Comparison of ENCODE assay signal across 13 cellular contexts in the genomic region with DNA sequence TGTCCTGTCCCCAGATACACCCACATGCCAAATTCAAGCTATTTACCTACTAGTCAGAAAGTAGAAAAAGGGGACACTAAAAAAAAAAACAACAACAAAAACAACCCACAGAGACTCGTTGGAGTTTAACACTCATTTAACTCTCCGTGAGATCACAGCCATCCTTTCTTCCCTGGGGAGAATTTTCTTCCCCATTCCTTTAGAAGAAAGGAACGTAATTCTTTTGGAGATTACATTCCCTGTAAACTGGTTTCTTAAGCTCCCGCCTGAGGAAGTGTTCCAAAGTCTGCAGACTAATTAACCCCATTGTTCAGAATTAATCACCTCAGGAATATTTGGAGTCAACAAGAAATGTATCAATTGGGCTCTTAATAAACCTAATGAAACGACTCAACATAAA.
DNase-seq lines count a peak whose midpoint lies in the region; FAIRE-seq and TF ChIP-seq lines count a peak whose summit lies in the region.
"Had no signal": no experiment of that assay in that cellular context is flagged by ENCODE, and none has a peak within 500 bp of the region (broad histone marks: within the 10 kb centered on the region; RNA-seq: fewer than 3 reads in every experiment).

No MANE protein-coding gene starts in this region.

- no peak overlapping the region for H3K4me3 ChIP-seq in BLaER1
- H3K4me3 ChIP-seq in SK-N-MC, result peak overlapping the region; percentile 34; the same call in 1 of the 2 replicates
- peak overlapping the region; percentile 24 for H3K4me3 ChIP-seq in neural progenitor cell
- H3K4me3 ChIP-seq: GM12878 had no signal

- WGBS in H9 (ENCODE audit: extremely low coverage, insufficient read length, low lambda C conversion rate), result no CpG with 5 or more reads among the region's 5 CpGs

- TF ChIP-seq POLR2A in GM12891 (IDR thresholded peaks at IDR 0.05; ENCODE audit: low read depth, low read length), result no peak

- no peaks in the 10 kb centered on the region for H3K36me3 ChIP-seq in BLaER1
- no peaks in the 10 kb centered on the region for H3K36me3 ChIP-seq in SK-N-MC (ENCODE audit: insufficient read depth, low read length)
- no peaks in the 10 kb centered on the region for H3K36me3 ChIP-seq in neural progenitor cell

- no peak overlapping the region; a peak in 1 of 5 replicates for H3K4me3 Mint-ChIP-seq in H9
- no peak overlapping the region for H3K4me3 Mint-ChIP-seq in neural progenitor cell
- H3K4me3 Mint-ChIP-seq: CD4-positive, CD25-positive, alpha-beta regulatory T cell had no signal

- no peaks in the 10 kb centered on the region for H3K9me3 ChIP-seq in BLaER1
- no peaks in the 10 kb centered on the region for H3K9me3 ChIP-seq in H9 (ENCODE audit: control insufficient read depth, low read depth, low read length)
- H3K9me3 ChIP-seq in SK-N-MC (ENCODE audit: low read depth, low read length), result no peaks in the 10 kb centered on the region
- H3K9me3 ChIP-seq in neural progenitor cell (ENCODE audit: low read depth), result no peaks in the 10 kb centered on the region

- no peaks in the 10 kb centered on the region for H3K23me2 ChIP-seq in H9 (ENCODE audit: insufficient read length, low read depth, low read length, poor library complexity, severe bottlenecking)

- H3K23ac ChIP-seq in H9 (ENCODE audit: insufficient read length, low read depth, low read length), result no peak overlapping the region

- no peak overlapping the region for H4K5ac ChIP-seq in H9 (ENCODE audit: insufficient read length, low read depth, low read length)

- H4K20me1 ChIP-seq in BLaER1, result no peaks in the 10 kb centered on the region
- H4K20me1 ChIP-seq in H9 (ENCODE audit: control insufficient read depth, insufficient read depth, insufficient read length), result no peaks in the 10 kb centered on the region
- no peaks in the 10 kb centered on the region for H4K20me1 ChIP-seq in neural progenitor cell (ENCODE audit: low read depth)

- no peak overlapping the region for H2BK12ac ChIP-seq in H9 (ENCODE audit: insufficient read length, low read depth, low read length)

- no peaks in the 10 kb centered on the region for H3K27me3 ChIP-seq in BLaER1
- no peaks in the 10 kb centered on the region for H3K27me3 ChIP-seq in H9 (ENCODE audit: insufficient read depth, low read length)
- H3K27me3 ChIP-seq in neural progenitor cell, result no peaks in the 10 kb centered on the region

- H3K27ac Mint-ChIP-seq in H9, result peak overlapping the region in 2 of 3 experiments; percentile 69 to 78; a peak in 3 of 7 replicates
- no peak overlapping the region for H3K27ac Mint-ChIP-seq in neural progenitor cell
- H3K27ac Mint-ChIP-seq: CD4-positive, CD25-positive, alpha-beta regulatory T cell had no signal

- no peak overlapping the region for H3K18ac ChIP-seq in H9 (ENCODE audit: insufficient read length, low read depth, low read length)

- no peak overlapping the region for H2AK5ac ChIP-seq in H9 (ENCODE audit: insufficient read length, low read length)

- H3K4me1 ChIP-seq in BLaER1, result peaks cover 18% of the 10 kb centered on the region
- no peaks in the 10 kb centered on the region; the same call in 1 of the 2 replicates for H3K4me1 ChIP-seq in H9 (ENCODE audit: insufficient read depth, low read length)
- H3K4me1 ChIP-seq in neural progenitor cell, result peaks cover 33% of the 10 kb centered on the region

- DNase-seq in H9 (no peak), SK-N-MC (ENCODE audit: low read depth, low spot score) (no peak), neural progenitor cell (ENCODE audit: low spot score) (peak; percentile 89), GM12891 (ENCODE audit: insufficient read length, low spot score) (no peak), kidney glomerular epithelial cell (lab: John Stamatoyannopoulos, UW) (no peak)
- DNase-seq in activated T-cell treated with anti-CD3 and anti-CD28 coated beads, Interleukin-2, amount 50 U/mL, for 48 hours, result no peak
- DNase-seq: CD4-positive, CD25-positive, alpha-beta regulatory T cell; DMS 273 treated with DMSO at 0.1 percent for 48 hours had no signal

- no peak overlapping the region for H3K56ac ChIP-seq in H9 (ENCODE audit: insufficient read length, low read depth, low read length)

- H3K79me1 ChIP-seq in H9 (ENCODE audit: insufficient read depth, low read depth, low read length, poor library complexity, severe bottlenecking), result no peaks in the 10 kb centered on the region

- peak overlapping the region; percentile 31 for H3K4me2 ChIP-seq in BLaER1
- H3K4me2 ChIP-seq in H9 (ENCODE audit: insufficient read depth, insufficient read length, low read length), result no peak overlapping the region
- peak overlapping the region; percentile 74 for H3K4me2 ChIP-seq in neural progenitor cell
- H3K4me2 ChIP-seq: KMS-11 had no signal

- no peak overlapping the region for H4K91ac ChIP-seq in H9 (ENCODE audit: insufficient read length, low read depth, low read length)

- H3K4me1 Mint-ChIP-seq in H9 (peaks cover 21 to 32% of the 10 kb centered on the region in 2 experiments), neural progenitor cell (peaks cover 24% of the 10 kb centered on the region)
- H3K4me1 Mint-ChIP-seq: CD4-positive, CD25-positive, alpha-beta regulatory T cell had no signal

- no peaks in the 10 kb centered on the region for H3K36me3 Mint-ChIP-seq in H9 (ENCODE audit: insufficient read depth in 1 of 3, low read depth in 3 of 3)
- H3K36me3 Mint-ChIP-seq in neural progenitor cell, result no peaks in the 10 kb centered on the region
- H3K36me3 Mint-ChIP-seq: CD4-positive, CD25-positive, alpha-beta regulatory T cell had no signal

- H2BK120ac ChIP-seq in H9 (ENCODE audit: low read depth, low read length, poor library complexity, severe bottlenecking), result no peak overlapping the region

- H3K27ac ChIP-seq in BLaER1, result no peak overlapping the region
- no peak overlapping the region for H3K27ac ChIP-seq in H9 (ENCODE audit: insufficient read length, low read depth, low read length)
- H3K27ac ChIP-seq in SK-N-MC, result peak overlapping the region; percentile 47; the same call in 1 of the 2 replicates
- peak overlapping the region; percentile 96 for H3K27ac ChIP-seq in neural progenitor cell
- H3K27ac ChIP-seq: 22Rv1, KMS-11 had no signal

- no peak overlapping the region for H3T11ph ChIP-seq in H9 (ENCODE audit: low read length)

- no peak overlapping the region for H2BK5ac ChIP-seq in H9 (ENCODE audit: insufficient read length, low read length)

- H2AFZ ChIP-seq in H9 (ENCODE audit: low read length) (no peak overlapping the region), neural progenitor cell (replicated peaks) (no peak overlapping the region)

- no peak overlapping the region for H3K4ac ChIP-seq in H9 (ENCODE audit: low read depth, low read length)

- TF ChIP-seq CTCF in H9 (conservative IDR thresholded peaks at IDR 0.05), result no peak
- no peak for TF ChIP-seq CTCF in neural progenitor cell (IDR thresholded peaks at IDR 0.05)

- peaks cover 37% of the 10 kb centered on the region for H3F3A ChIP-seq in neural progenitor cell (ENCODE audit: low read depth)

- no peak overlapping the region for H3K14ac ChIP-seq in H9 (ENCODE audit: insufficient read depth, low read length)

- no peaks in the 10 kb centered on the region for H3K79me2 ChIP-seq in H9 (ENCODE audit: insufficient read depth, low read length)
- no peaks in the 10 kb centered on the region for H3K79me2 ChIP-seq in neural progenitor cell (ENCODE audit: low read depth)

- no peak overlapping the region for H2BK15ac ChIP-seq in H9 (ENCODE audit: low read depth, low read length)

- no peak for FAIRE-seq in GM12891 (lab: Jason Lieb, UNC)
- FAIRE-seq: GM12878, GM19239 had no signal

- peaks cover 23% of the 10 kb centered on the region for H3K27me3 Mint-ChIP-seq in H9 (ENCODE audit: low read depth)
- peaks cover 17% of the 10 kb centered on the region for H3K27me3 Mint-ChIP-seq in neural progenitor cell (ENCODE audit: insufficient read depth, low read depth)

- no peak overlapping the region for H4K8ac ChIP-seq in H9 (replicated peaks; ENCODE audit: insufficient read length, low read depth, low read length)

- no peak overlapping the region for H2BK20ac ChIP-seq in H9 (ENCODE audit: low read depth, low read length, poor library complexity, severe bottlenecking)

- H3K9ac ChIP-seq in BLaER1 (no peak overlapping the region), H9 (ENCODE audit: extremely low read depth, insufficient read length, low read length) (no peak overlapping the region), SK-N-MC (ENCODE audit: insufficient read length) (no peak overlapping the region), neural progenitor cell (no peak overlapping the region)
- H3K9ac ChIP-seq: KMS-11 had no signal

- H3K9me3 Mint-ChIP-seq in H9, result no peaks in the 10 kb centered on the region; a peak in 1 of 5 replicates
- H3K9me3 Mint-ChIP-seq in neural progenitor cell, result no peaks in the 10 kb centered on the region

TF ChIP-seq in GM12891, 5 proteins besides CTCF, POLR2A, EP300 and RAD21:
- no peak for TF ChIP-seq TAF1 (IDR thresholded peaks at IDR 0.05; ENCODE audit: low read depth, low read length)
- no peak for TF ChIP-seq PAX5 (IDR thresholded peaks at IDR 0.05; ENCODE audit: insufficient read depth, low read length, severe bottlenecking)
- TF ChIP-seq POU2F2 (IDR thresholded peaks at IDR 0.05; ENCODE audit: low read depth, low read length), result no peak
- TF ChIP-seq SPI1 (IDR thresholded peaks at IDR 0.05; ENCODE audit: low read depth, low read length), result no peak
- no peak for TF ChIP-seq POLR2AphosphoS5 (IDR thresholded peaks at IDR 0.05; ENCODE audit: low read depth, low read length)

Comparison
In these comparisons a context has a peak if more than half of its experiments do, and no peak if none do; other contexts are left out.
1. H3K27ac ChIP-seq: peak in SK-N-MC (single experiment) and neural progenitor cell (single experiment); none in BLaER1 (single experiment) and H9 (single experiment).